Comparison of ENCODE assay signal across 8 cellular contexts in genomic region chr11:66126808-66127555, GRCh38. TPM values are rescaled to one million over a fixed set of nuclear protein-coding genes. Genes with fewer than 3 reads are reported as not detected.
DNase-seq lines count a peak whose midpoint lies in the region; ATAC-seq and TF ChIP-seq lines count a peak whose summit lies in the region.

No MANE protein-coding gene starts in this region.

- H3K4me3 ChIP-seq in dorsolateral prefrontal cortex (peak overlapping the region in 13 of 59 donors; percentile 0 to 39 (median 16)), mucosa of descending colon (no peak overlapping the region)

- H3K36me3 Mint-ChIP-seq in Calu3 (ENCODE audit: insufficient read depth, unreplicated experiment) = peaks cover 5% of the 10 kb centered on the region

- DNase-seq in MV-4-11 (lab: John Stamatoyannopoulos, UW) (peak; percentile 41), dorsolateral prefrontal cortex (peak in 9 of 10 donors; percentile 39 to 63 (median 51)), mucosa of descending colon (peak in 1 of 3 donors; percentile 30), Calu3 (no peak)
- DNase-seq in activated CD4-positive, alpha-beta T cell treated with anti-CD3 and anti-CD28 coated beads, Interleukin-2, amount 50 U/mL, for 24 hours (ENCODE audit: low read depth in 1 of 2, low spot score in 1 of 2) = peak; percentile 9 to 59
- peak; percentile 36 for DNase-seq in stimulated activated CD8-positive, alpha-beta memory T cell treated with anti-CD3 and anti-CD28 coated beads, Interleukin-4, amount 100 ng/mL, for 24 hours (ENCODE audit: low read depth)

- TF ChIP-seq CTCF in dorsolateral prefrontal cortex (IDR thresholded peaks at IDR 0.05 in 54 of 56, conservative IDR thresholded peaks at IDR 0.05 in 2 of 56; ENCODE audit: low read depth in 1 of 56, partially characterized antibody in 56 of 56) (peak in 4 of 56 donors; percentile 7 to 29 (median 20)), mucosa of descending colon (IDR thresholded peaks at IDR 0.05) (no peak), Calu3 (IDR thresholded peaks at IDR 0.05; ENCODE audit: unreplicated experiment) (no peak)

- H3K9me3 Mint-ChIP-seq in Calu3 (ENCODE audit: low read depth, unreplicated experiment) = no peaks in the 10 kb centered on the region

- H3K4me1 Mint-ChIP-seq in Calu3 (ENCODE audit: low read depth, unreplicated experiment) = no peaks in the 10 kb centered on the region

- ATAC-seq in GM18511 (IDR thresholded peaks at IDR 0.05; ENCODE audit: unreplicated experiment) = peak; percentile 65
- peak; percentile 64 for ATAC-seq in mucosa of descending colon
- no peak for ATAC-seq in HG02623 (IDR thresholded peaks at IDR 0.05; ENCODE audit: unreplicated experiment)

- BruUV-seq in Calu3 (replicated peaks; lab: Mats Ljungman, UMichigan) = no TSS peak

- H3K36me3 ChIP-seq in mucosa of descending colon (ENCODE audit: low read depth) = no peaks in the 10 kb centered on the region

- peaks cover 12% of the 10 kb centered on the region for H3K4me1 ChIP-seq in mucosa of descending colon (ENCODE audit: low read depth)

- H3K27me3 Mint-ChIP-seq in Calu3 (ENCODE audit: unreplicated experiment) = no peaks in the 10 kb centered on the region

- H3K4me3 Mint-ChIP-seq in Calu3 (ENCODE audit: low read depth, unreplicated experiment) = no peak overlapping the region

- peak overlapping the region in 58 of 59 donors; percentile 23 to 92 (median 78) for H3K27ac ChIP-seq in dorsolateral prefrontal cortex

- no peaks in the 10 kb centered on the region for H3K9me3 ChIP-seq in mucosa of descending colon

- CTCF ChIA-PET in Calu3 (lab: Charles Lee) = no interaction called here

- no peak overlapping the region for H3K27ac Mint-ChIP-seq in Calu3 (ENCODE audit: unreplicated experiment)

- intact Hi-C loops in dorsolateral prefrontal cortex (cut with DNase I) (loop anchor here in 1 of 2 donors (10.0 kb wide), 1 partner anchor 52 kb away; the partner anchor contains the start of gene PACS1), mucosa of descending colon (cut with DNase I, micrococcal nuclease) (no loop called here), Calu3 (cut with micrococcal nuclease; ENCODE audit: unreplicated experiment) (no loop called here)

- H3K27me3 ChIP-seq in dorsolateral prefrontal cortex = no peaks in the 10 kb centered on the region

RNA-seq across cellular contexts. Expression of gene PACS1, which starts 56.9 kb away (rescaled TPM):
- total RNA-seq in dorsolateral prefrontal cortex (100 to 1,000 TPM in 42 of 120 experiments, 10 to 100 TPM in 78; 58.1 to 131 (median 95.3) TPM), mucosa of descending colon (10 to 100 TPM; 14.4 to 44.9 (median 18.9) TPM), Calu3 (2022) (44.7 and 47.9 TPM in 2 replicates)
